8 cellular contexts compared by ENCODE assay signal in genomic region chr3:115513411-115513800, GRCh38.
DNase-seq lines count a peak whose midpoint lies in the region; ATAC-seq and TF ChIP-seq lines count a peak whose summit lies in the region.

No MANE protein-coding gene starts in this region.

- H3K4me2 ChIP-seq in PC-3 (ENCODE audit: low read length) (peak overlapping the region; percentile 50; the same call in 1 of the 2 replicates), trophoblast cell (ENCODE audit: low read length) (peak overlapping the region; percentile 93)

- no peak overlapping the region for H2BK120ac ChIP-seq in trophoblast cell (ENCODE audit: insufficient read depth, low read length, poor library complexity)

- no peak overlapping the region for H3K4ac ChIP-seq in trophoblast cell (ENCODE audit: low read depth, low read length)

- H3K27ac Mint-ChIP-seq in Caco-2 (ENCODE audit: unreplicated experiment): no peak overlapping the region

- no peaks in the 10 kb centered on the region for H3K9me3 Mint-ChIP-seq in Caco-2 (ENCODE audit: unreplicated experiment)

- no peaks in the 10 kb centered on the region for H4K20me1 ChIP-seq in PC-3 (ENCODE audit: low read length)

- H3K9me3 ChIP-seq in PC-3 (ENCODE audit: low read length) (no peaks in the 10 kb centered on the region), trophoblast cell (ENCODE audit: insufficient read depth, low read depth, low read length) (no peaks in the 10 kb centered on the region), Caco-2 (no peaks in the 10 kb centered on the region)

- peaks cover 9% of the 10 kb centered on the region for H3K79me1 ChIP-seq in trophoblast cell (ENCODE audit: low read length)

- no peak for DNase-seq in GM12865 (ENCODE audit: low read depth)
- peak; percentile 4 for DNase-seq in PC-3
- no peak for DNase-seq in epithelial cell of proximal tubule (ENCODE audit: low read depth)
- DNase-seq in trophoblast cell: no peak
- no peak for DNase-seq in HPDE6-E6E7 (ENCODE audit: extremely low spot score)
- DNase-seq in AML-193 (lab: John Stamatoyannopoulos, UW): no peak
- DNase-seq in Caco-2: no peak
- no peak for DNase-seq in erythroblast (lab: John Stamatoyannopoulos, UW)

- TF ChIP-seq CTCF in GM12865 (IDR thresholded peaks at IDR 0.05; ENCODE audit: insufficient read depth, low read depth, low read length, missing control alignments): no peak
- TF ChIP-seq CTCF in PC-3 (conservative IDR thresholded peaks at IDR 0.05; ENCODE audit: low read depth, low read length): no peak
- TF ChIP-seq CTCF in epithelial cell of proximal tubule (conservative IDR thresholded peaks at IDR 0.05; ENCODE audit: low read depth, low read length): no peak
- no peak for TF ChIP-seq CTCF in Caco-2 (IDR thresholded peaks at IDR 0.05; ENCODE audit: insufficient read depth in 1 of 2, low read depth in 1 of 2, low read length in 1 of 2, severe bottlenecking in 1 of 2, unreplicated experiment in 1 of 2)

- no peaks in the 10 kb centered on the region for H3K9me2 ChIP-seq in PC-3 (replicated peaks; ENCODE audit: low read length)

- no CpG with 5 or more reads among the region's 5 CpGs for WGBS in trophoblast cell (ENCODE audit: extremely low coverage, insufficient coverage, insufficient read length)

- no peak overlapping the region for H3K18ac ChIP-seq in trophoblast cell (ENCODE audit: low read length)

- no peak for TF ChIP-seq POLR2A in erythroblast (IDR thresholded peaks at IDR 0.05; ENCODE audit: low read length)

- no peak overlapping the region for H2AK5ac ChIP-seq in trophoblast cell (ENCODE audit: low read length)

- BruUV-seq in PC-3 (replicated peaks; lab: Mats Ljungman, UMichigan) (no TSS peak), Caco-2 (replicated peaks; lab: Mats Ljungman, UMichigan) (no TSS peak)

- H3K79me2 ChIP-seq in PC-3 (ENCODE audit: low read length) (no peaks in the 10 kb centered on the region), trophoblast cell (ENCODE audit: control insufficient read depth, insufficient read depth, low read length, poor library complexity) (no peaks in the 10 kb centered on the region)

- no peak overlapping the region for H4K12ac ChIP-seq in trophoblast cell (ENCODE audit: low read depth, low read length)

- H3K23ac ChIP-seq in trophoblast cell (ENCODE audit: low read length): no peak overlapping the region

- CTCF ChIA-PET in PC-3 (lab: Charles Lee): no interaction called here
- CTCF ChIA-PET in Caco-2 (lab: Charles Lee): no interaction called here

- H3K27me3 ChIP-seq in PC-3 (ENCODE audit: low read length): no peaks in the 10 kb centered on the region
- no peaks in the 10 kb centered on the region for H3K27me3 ChIP-seq in trophoblast cell (ENCODE audit: insufficient read depth, low read length)
- no peaks in the 10 kb centered on the region for H3K27me3 ChIP-seq in Caco-2 (replicated peaks; ENCODE audit: control insufficient read depth, insufficient read depth, low read length)

- H3K36me3 ChIP-seq in PC-3 (ENCODE audit: low read depth, low read length): no peaks in the 10 kb centered on the region
- H3K36me3 ChIP-seq in trophoblast cell (ENCODE audit: control insufficient read depth in 1 of 2, insufficient read depth in 2 of 2, low read length in 2 of 2): no peaks in the 10 kb centered on the region
- no peaks in the 10 kb centered on the region for H3K36me3 ChIP-seq in Caco-2 (ENCODE audit: control insufficient read depth, insufficient read depth, low read length)

- H4K91ac ChIP-seq in trophoblast cell (ENCODE audit: low read depth, low read length): no peak overlapping the region

- H2AFZ ChIP-seq in PC-3 (ENCODE audit: low read length): no peak overlapping the region
- no peak overlapping the region for H2AFZ ChIP-seq in trophoblast cell (ENCODE audit: insufficient read depth, low read length, poor library complexity)

- no peak overlapping the region for H4K8ac ChIP-seq in trophoblast cell (ENCODE audit: low read depth, low read length)

- H3K36me3 Mint-ChIP-seq in Caco-2 (ENCODE audit: insufficient read depth, unreplicated experiment): no peaks in the 10 kb centered on the region

- H3K27me3 Mint-ChIP-seq in Caco-2 (ENCODE audit: insufficient read depth, unreplicated experiment): peaks cover 25% of the 10 kb centered on the region

- H3K9ac ChIP-seq in PC-3 (ENCODE audit: low read length): no peak overlapping the region
- H3K9ac ChIP-seq in trophoblast cell (ENCODE audit: low read length): no peak overlapping the region

- no peak overlapping the region for H2BK12ac ChIP-seq in trophoblast cell (ENCODE audit: low read length)

- peak overlapping the region; percentile 51; the same call in 1 of the 2 replicates for H3K4me3 ChIP-seq in GM12865 (ENCODE audit: low read depth, low read length)
- H3K4me3 ChIP-seq in PC-3 (ENCODE audit: low read length): peak overlapping the region; percentile 41; the same call in 1 of the 2 replicates
- peak overlapping the region; percentile 63 for H3K4me3 ChIP-seq in epithelial cell of proximal tubule (ENCODE audit: low read depth, low read length)
- no peak overlapping the region for H3K4me3 ChIP-seq in trophoblast cell (ENCODE audit: low read depth, low read length)
- H3K4me3 ChIP-seq in Caco-2 (ENCODE audit: low read depth, low read length): no peak overlapping the region

- ATAC-seq in PC-3: no peak

- H3K4me3 Mint-ChIP-seq in Caco-2 (ENCODE audit: unreplicated experiment): no peak overlapping the region

- H3F3A ChIP-seq in PC-3 (ENCODE audit: low read length, unreplicated experiment): no peaks in the 10 kb centered on the region

- POLR2A ChIA-PET in PC-3 (lab: Charles Lee; ENCODE audit: unreplicated experiment) (no interaction called here), Caco-2 (lab: Charles Lee) (no interaction called here)

- H3K4me1 ChIP-seq in PC-3 (ENCODE audit: insufficient read depth, low read length) (peaks cover 4% of the 10 kb centered on the region; the same call in 1 of the 2 replicates), trophoblast cell (ENCODE audit: control insufficient read depth in 1 of 2, insufficient read depth in 2 of 2, low read length in 2 of 2) (peaks cover 5 to 6% of the 10 kb centered on the region in 2 experiments), Caco-2 (no peaks in the 10 kb centered on the region)

- H3K14ac ChIP-seq in trophoblast cell (ENCODE audit: low read length): no peak overlapping the region

- no peak overlapping the region for H2BK5ac ChIP-seq in trophoblast cell (ENCODE audit: low read depth, low read length, poor library complexity)

- intact Hi-C loops in PC-3 (cut with micrococcal nuclease) (loop anchor here (10.0 kb wide), 1 partner anchor 299 kb away; no protein-coding TSS in a partner anchor), Caco-2 (cut with micrococcal nuclease; ENCODE audit: unreplicated experiment) (no loop called here)

- H3K27ac ChIP-seq in PC-3 (ENCODE audit: low read length) (no peak overlapping the region), trophoblast cell (ENCODE audit: low read depth, low read length) (no peak overlapping the region)

- no peaks in the 10 kb centered on the region for H3K4me1 Mint-ChIP-seq in Caco-2 (ENCODE audit: low read depth, unreplicated experiment)

Comparison
In these comparisons a context has a peak if more than half of its experiments do, and no peak if none do; other contexts are left out.
1. H3K4me3 ChIP-seq: peak in GM12865 (single experiment), PC-3 (single experiment) and epithelial cell of proximal tubule (single experiment); none in trophoblast cell (single experiment) and Caco-2 (single experiment).